Comparison of ENCODE assay signal across 11 cellular contexts in genomic region chr1:8133190-8133589, GRCh38.
A peak's percentile ranks its signal among the peaks of the same experiment; 100 is the strongest.
DNase-seq lines count a peak whose midpoint lies in the region; ATAC-seq and TF ChIP-seq lines count a peak whose summit lies in the region.
"Had no signal": no experiment of that assay in that cellular context is flagged by ENCODE, and none has a peak within 500 bp of the region (broad histone marks: within the 10 kb centered on the region; RNA-seq: fewer than 3 reads in every experiment).

No MANE protein-coding gene starts in this region.

- no peaks in the 10 kb centered on the region for H3K9me3 Mint-ChIP-seq in MCF 10A (ENCODE audit: unreplicated experiment)
- H3K9me3 Mint-ChIP-seq: dendritic cell treated with granulocyte-macrophage colony-stimulating factor and Interleukin-4, amounts not matched to agents 40 ng/mL and 50 ng/mL, for 4 days; neural progenitor cell had no signal

- no peaks in the 10 kb centered on the region for H4K20me1 ChIP-seq in OCI-LY7 (ENCODE audit: insufficient read depth, low read length)

- no peak overlapping the region for H3K4me3 ChIP-seq in mucosa of rectum (ENCODE audit: low read length in 2 of 2)
- no peak overlapping the region for H3K4me3 ChIP-seq in thymus (ENCODE audit: low read length)
- no peak overlapping the region for H3K4me3 ChIP-seq in OCI-LY7 (ENCODE audit: low read depth, low read length, poor library complexity, severe bottlenecking)
- H3K4me3 ChIP-seq: neural progenitor cell had no signal

- H3K27me3 ChIP-seq in mucosa of rectum (ENCODE audit: control insufficient read depth in 2 of 2, insufficient read depth in 2 of 2, low read length in 2 of 2) (no peaks in the 10 kb centered on the region), thymus (ENCODE audit: control insufficient read depth, insufficient read depth) (peaks cover 2% of the 10 kb centered on the region)
- H3K27me3 ChIP-seq: neural progenitor cell had no signal

- peak overlapping the region; percentile 78 to 79 for H3K27ac ChIP-seq in mucosa of rectum (ENCODE audit: low read depth in 2 of 2, low read length in 2 of 2)
- peak overlapping the region; percentile 46 for H3K27ac ChIP-seq in thymus (ENCODE audit: low read depth)
- H3K27ac ChIP-seq in OCI-LY7 (ENCODE audit: low read depth, low read length, poor library complexity, severe bottlenecking) = no peak overlapping the region
- H3K27ac ChIP-seq: neural progenitor cell had no signal

- H3K36me3 Mint-ChIP-seq in MCF 10A (ENCODE audit: insufficient read depth, unreplicated experiment) = no peaks in the 10 kb centered on the region
- H3K36me3 Mint-ChIP-seq: neural progenitor cell had no signal

- peak overlapping the region; percentile 18 for H3K4me3 Mint-ChIP-seq in MCF 10A (ENCODE audit: unreplicated experiment)
- H3K4me3 Mint-ChIP-seq: dendritic cell treated with granulocyte-macrophage colony-stimulating factor and Interleukin-4, amounts not matched to agents 40 ng/mL and 50 ng/mL, for 4 days; neural progenitor cell had no signal

- intact Hi-C loops in MCF 10A (cut with micrococcal nuclease) = loop anchor here (2.0 kb wide), 1 partner anchor 36 kb away; no protein-coding TSS in a partner anchor
- intact Hi-C loops in OCI-LY7 (cut with micrococcal nuclease; ENCODE audit: unreplicated experiment) = no loop called here

- no peak for ATAC-seq in GM18511 (IDR thresholded peaks at IDR 0.05; ENCODE audit: unreplicated experiment)

- no peaks in the 10 kb centered on the region for H3K27me3 Mint-ChIP-seq in MCF 10A (ENCODE audit: insufficient read depth, unreplicated experiment)

- POLR2A ChIA-PET in MCF 10A (lab: Yijun Ruan, JAX) (interaction anchor here (0.6 to 12.2 kb wide), 40 partner anchors 9 to 1075 kb away, joined by 3 to 114 read pairs (median 5); partner anchors contain the start of gene PARK7), OCI-LY7 (lab: Charles Lee) (no interaction called here)

- no peak for TF ChIP-seq CTCF in MCF 10A (IDR thresholded peaks at IDR 0.05; ENCODE audit: unreplicated experiment)
- no peak for TF ChIP-seq CTCF in OCI-LY7 (conservative IDR thresholded peaks at IDR 0.05; ENCODE audit: low read length)

- BruUV-seq in MCF 10A (replicated peaks; lab: Mats Ljungman, UMichigan) (no TSS peak), OCI-LY7 (replicated peaks; lab: Mats Ljungman, UMichigan) (no TSS peak)

- CTCF ChIA-PET in MCF 10A (lab: Yijun Ruan, JAX) = interaction anchor here (0.8 to 1.9 kb wide), 9 partner anchors 10 to 118 kb away, joined by 3 to 8 read pairs (median 3); no protein-coding TSS in a partner anchor
- CTCF ChIA-PET in OCI-LY7 (lab: Charles Lee; ENCODE audit: unreplicated experiment) = interaction anchor here (0.6 kb wide), 1 partner anchor 121 kb away, joined by 4 read pairs; no protein-coding TSS in a partner anchor

- H3K79me2 ChIP-seq in OCI-LY7 (ENCODE audit: insufficient read depth, low read depth, low read length) = no peaks in the 10 kb centered on the region

- H3K9me3 ChIP-seq in mucosa of rectum (ENCODE audit: control insufficient read depth in 2 of 2, low read length in 2 of 2) (no peaks in the 10 kb centered on the region), thymus (ENCODE audit: control insufficient read depth) (no peaks in the 10 kb centered on the region), OCI-LY7 (ENCODE audit: low read length) (no peaks in the 10 kb centered on the region)

- H3K27ac Mint-ChIP-seq in MCF 10A (ENCODE audit: low read depth, unreplicated experiment) = peak overlapping the region; percentile 61
- H3K27ac Mint-ChIP-seq: dendritic cell treated with granulocyte-macrophage colony-stimulating factor and Interleukin-4, amounts not matched to agents 40 ng/mL and 50 ng/mL, for 4 days; neural progenitor cell had no signal

- H3K9ac ChIP-seq in mucosa of rectum (ENCODE audit: low read depth in 1 of 2, low read length in 2 of 2) = peak overlapping the region in 1 of 2 donors; percentile 51
- H3K9ac ChIP-seq: neural progenitor cell had no signal

- H3K9me2 ChIP-seq in OCI-LY7 (ENCODE audit: insufficient read depth, low read length) = no peaks in the 10 kb centered on the region

- H3K36me3 ChIP-seq in mucosa of rectum (ENCODE audit: control insufficient read depth in 2 of 2, insufficient read depth in 2 of 2, low read length in 2 of 2) (no peaks in the 10 kb centered on the region), thymus (ENCODE audit: control insufficient read depth, insufficient read depth) (no peaks in the 10 kb centered on the region), OCI-LY7 (ENCODE audit: insufficient read depth, low read length) (no peaks in the 10 kb centered on the region)
- H3K36me3 ChIP-seq: neural progenitor cell had no signal

- WGBS in thymus = 74% methylated on average over 5 of the region's 5 CpGs

- H3K4me1 ChIP-seq in mucosa of rectum (ENCODE audit: control insufficient read depth in 2 of 2, insufficient read depth in 2 of 2, low read length in 2 of 2) = no peaks in the 10 kb centered on the region
- H3K4me1 ChIP-seq in thymus (ENCODE audit: control insufficient read depth, insufficient read depth, low read length) = no peaks in the 10 kb centered on the region
- no peaks in the 10 kb centered on the region for H3K4me1 ChIP-seq in OCI-LY7 (ENCODE audit: insufficient read depth, low read length, poor library complexity, severe bottlenecking)
- H3K4me1 ChIP-seq: neural progenitor cell had no signal

- DNase-seq in LHCN-M2 (ENCODE audit: low read depth) (peak; percentile 72), MCF 10A (ENCODE audit: unreplicated experiment) (peak; percentile 72), HuH-7 (ENCODE audit: low spot score) (no peak), OCI-LY7 (ENCODE audit: low spot score) (no peak)
- DNase-seq: activated CD4-positive, alpha-beta T cell treated with anti-CD3 and anti-CD28 coated beads for 1 hour; SIG-M5 had no signal

- H2AFZ ChIP-seq in OCI-LY7 (ENCODE audit: low read length) = no peak overlapping the region
- H2AFZ ChIP-seq: neural progenitor cell had no signal

- no peak overlapping the region for H3K4me2 ChIP-seq in OCI-LY7 (ENCODE audit: low read length)
- H3K4me2 ChIP-seq: neural progenitor cell had no signal

- H3K4me1 Mint-ChIP-seq in MCF 10A (ENCODE audit: insufficient read depth, unreplicated experiment) = peaks cover 34% of the 10 kb centered on the region

Comparison
In these comparisons a context has a peak if more than half of its experiments do, and no peak if none do; other contexts are left out.
1. DNase-seq: peak in LHCN-M2 (single experiment) and MCF 10A (single experiment); none in HuH-7 (single experiment) and OCI-LY7 (single experiment).